ENCODE assay signal across 22 cellular contexts in genomic region chr22:48309115-48309705, GRCh38.
"Had no signal": no experiment of that assay in that cellular context is flagged by ENCODE, and none has a peak within 500 bp of the region (broad histone marks: within the 10 kb centered on the region; RNA-seq: fewer than 3 reads in every experiment).

No MANE protein-coding gene starts in this region.

- FAIRE-seq: urothelium cell line had no signal

- H3K4me1 ChIP-seq: esophagus squamous epithelium, gastroesophageal sphincter, neural progenitor cell, parathyroid adenoma, prostate gland, right lobe of liver, suprapubic skin, thyroid gland had no signal

- H3K36me3 ChIP-seq: esophagus squamous epithelium, gastroesophageal sphincter, neural progenitor cell, prostate gland, right lobe of liver, suprapubic skin, thyroid gland had no signal

- H3K9ac ChIP-seq: neural progenitor cell, parathyroid adenoma had no signal

- H2AFZ ChIP-seq: neural progenitor cell, parathyroid adenoma had no signal

- H3K79me2 ChIP-seq: parathyroid adenoma had no signal

- H3K27ac Mint-ChIP-seq: mesothelial cell of epicardium; natural killer cell; neural progenitor cell; stimulated activated effector memory CD8-positive, alpha-beta T cell treated with anti-CD3 and anti-CD28 coated beads, Interleukin-12 subunit alpha, Interleukin-12 subunit beta, amount 100 ng/mL, for 72 hours; type B pancreatic cell had no signal

- H3K4me1 Mint-ChIP-seq: stimulated activated effector memory CD8-positive, alpha-beta T cell treated with anti-CD3 and anti-CD28 coated beads, Interleukin-12 subunit alpha, Interleukin-12 subunit beta, amount 100 ng/mL, for 72 hours had no signal

- H3K4me3 ChIP-seq: esophagus squamous epithelium, gastroesophageal sphincter, neural progenitor cell, prostate gland, right lobe of liver, suprapubic skin, thyroid gland had no signal

- DNase-seq: dermis blood vessel endothelial cell; esophagus squamous epithelium; foreskin fibroblast; glutamatergic neuron; left colon; mammary epithelial cell; natural killer cell; occipital lobe; right lobe of liver; stimulated activated CD4-positive, alpha-beta T cell treated with anti-CD3 and anti-CD28 coated beads, Interleukin-4, amount 100 ng/mL, for 1 hour; stimulated activated CD8-positive, alpha-beta memory T cell treated with anti-CD3 and anti-CD28 coated beads, Interleukin-4, amount 100 ng/mL, for 48 hours; stimulated activated naive CD8-positive, alpha-beta T cell treated with anti-CD3 and anti-CD28 coated beads, Interleukin-15, Interleukin-2, amounts not matched to agents 100 U/mL and 50 U/mL, for 24 hours; thyroid gland had no signal

- H3K27me3 ChIP-seq: neural progenitor cell, right lobe of liver, thyroid gland had no signal

- H3K9me3 ChIP-seq: esophagus squamous epithelium, prostate gland, suprapubic skin, thyroid gland had no signal

- H3K4me3 Mint-ChIP-seq: mesothelial cell of epicardium; natural killer cell; neural progenitor cell; stimulated activated effector memory CD8-positive, alpha-beta T cell treated with anti-CD3 and anti-CD28 coated beads, Interleukin-12 subunit alpha, Interleukin-12 subunit beta, amount 100 ng/mL, for 72 hours had no signal

- H3K36me3 Mint-ChIP-seq: mesothelial cell of epicardium; stimulated activated effector memory CD8-positive, alpha-beta T cell treated with anti-CD3 and anti-CD28 coated beads, Interleukin-12 subunit alpha, Interleukin-12 subunit beta, amount 100 ng/mL, for 72 hours; type B pancreatic cell had no signal

- H3K4me2 ChIP-seq: neural progenitor cell had no signal

- H3K27ac ChIP-seq: esophagus squamous epithelium, gastroesophageal sphincter, neural progenitor cell, parathyroid adenoma, prostate gland, right lobe of liver, suprapubic skin, thyroid gland had no signal
